1 cellular context compared by ENCODE assay signal in the genomic region with DNA sequence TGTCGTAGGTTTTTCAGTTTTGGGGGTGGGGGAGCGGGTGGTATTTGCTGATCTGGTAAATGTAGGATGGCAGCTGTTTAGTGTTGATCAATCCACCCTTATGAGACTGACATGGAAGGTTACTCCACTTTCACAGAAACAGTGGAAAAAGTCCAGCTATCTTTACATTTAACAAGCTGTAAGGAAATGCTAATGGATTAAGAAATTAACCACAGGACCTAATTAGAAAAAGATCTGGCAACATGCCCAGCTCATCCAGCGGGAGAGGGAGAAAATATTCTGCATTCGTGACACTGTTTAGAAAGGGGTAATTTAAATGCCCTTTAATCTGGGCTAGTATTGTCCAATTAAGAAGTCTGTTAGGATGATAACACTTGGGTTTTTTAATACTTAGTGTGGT.
TF ChIP-seq lines count a peak whose summit lies in the region.

No MANE protein-coding gene starts in this region.

TF ChIP-seq in HEK293, 187 proteins besides CTCF, POLR2A, EP300 and RAD21 (continued from another document):
- TF ChIP-seq ZIC2 (tag by site-specific recombination; IDR thresholded peaks at IDR 0.05), result no peak
- TF ChIP-seq SP7 (tag by site-specific recombination; IDR thresholded peaks at IDR 0.05), result peak; percentile 38; the same call in 1 of the 2 replicates
- TF ChIP-seq, protein P1, sequence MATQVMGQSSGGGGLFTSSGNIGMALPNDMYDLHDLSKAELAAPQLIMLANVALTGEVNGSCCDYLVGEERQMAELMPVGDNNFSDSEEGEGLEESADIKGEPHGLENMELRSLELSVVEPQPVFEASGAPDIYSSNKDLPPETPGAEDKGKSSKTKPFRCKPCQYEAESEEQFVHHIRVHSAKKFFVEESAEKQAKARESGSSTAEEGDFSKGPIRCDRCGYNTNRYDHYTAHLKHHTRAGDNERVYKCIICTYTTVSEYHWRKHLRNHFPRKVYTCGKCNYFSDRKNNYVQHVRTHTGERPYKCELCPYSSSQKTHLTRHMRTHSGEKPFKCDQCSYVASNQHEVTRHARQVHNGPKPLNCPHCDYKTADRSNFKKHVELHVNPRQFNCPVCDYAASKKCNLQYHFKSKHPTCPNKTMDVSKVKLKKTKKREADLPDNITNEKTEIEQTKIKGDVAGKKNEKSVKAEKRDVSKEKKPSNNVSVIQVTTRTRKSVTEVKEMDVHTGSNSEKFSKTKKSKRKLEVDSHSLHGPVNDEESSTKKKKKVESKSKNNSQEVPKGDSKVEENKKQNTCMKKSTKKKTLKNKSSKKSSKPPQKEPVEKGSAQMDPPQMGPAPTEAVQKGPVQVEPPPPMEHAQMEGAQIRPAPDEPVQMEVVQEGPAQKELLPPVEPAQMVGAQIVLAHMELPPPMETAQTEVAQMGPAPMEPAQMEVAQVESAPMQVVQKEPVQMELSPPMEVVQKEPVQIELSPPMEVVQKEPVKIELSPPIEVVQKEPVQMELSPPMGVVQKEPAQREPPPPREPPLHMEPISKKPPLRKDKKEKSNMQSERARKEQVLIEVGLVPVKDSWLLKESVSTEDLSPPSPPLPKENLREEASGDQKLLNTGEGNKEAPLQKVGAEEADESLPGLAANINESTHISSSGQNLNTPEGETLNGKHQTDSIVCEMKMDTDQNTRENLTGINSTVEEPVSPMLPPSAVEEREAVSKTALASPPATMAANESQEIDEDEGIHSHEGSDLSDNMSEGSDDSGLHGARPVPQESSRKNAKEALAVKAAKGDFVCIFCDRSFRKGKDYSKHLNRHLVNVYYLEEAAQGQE (tag by site-specific recombination; IDR thresholded peaks at IDR 0.05), result no peak
- peak; percentile 26; the same call in 1 of the 2 replicates for TF ChIP-seq ZNF366 (tag by site-specific recombination; conservative IDR thresholded peaks at IDR 0.05)
- TF ChIP-seq ZBTB17 (tag by site-specific recombination; IDR thresholded peaks at IDR 0.05), result 0 out of 2 replicates have a peak, but pooled peaks have one; percentile 18
- TF ChIP-seq, protein P2, sequence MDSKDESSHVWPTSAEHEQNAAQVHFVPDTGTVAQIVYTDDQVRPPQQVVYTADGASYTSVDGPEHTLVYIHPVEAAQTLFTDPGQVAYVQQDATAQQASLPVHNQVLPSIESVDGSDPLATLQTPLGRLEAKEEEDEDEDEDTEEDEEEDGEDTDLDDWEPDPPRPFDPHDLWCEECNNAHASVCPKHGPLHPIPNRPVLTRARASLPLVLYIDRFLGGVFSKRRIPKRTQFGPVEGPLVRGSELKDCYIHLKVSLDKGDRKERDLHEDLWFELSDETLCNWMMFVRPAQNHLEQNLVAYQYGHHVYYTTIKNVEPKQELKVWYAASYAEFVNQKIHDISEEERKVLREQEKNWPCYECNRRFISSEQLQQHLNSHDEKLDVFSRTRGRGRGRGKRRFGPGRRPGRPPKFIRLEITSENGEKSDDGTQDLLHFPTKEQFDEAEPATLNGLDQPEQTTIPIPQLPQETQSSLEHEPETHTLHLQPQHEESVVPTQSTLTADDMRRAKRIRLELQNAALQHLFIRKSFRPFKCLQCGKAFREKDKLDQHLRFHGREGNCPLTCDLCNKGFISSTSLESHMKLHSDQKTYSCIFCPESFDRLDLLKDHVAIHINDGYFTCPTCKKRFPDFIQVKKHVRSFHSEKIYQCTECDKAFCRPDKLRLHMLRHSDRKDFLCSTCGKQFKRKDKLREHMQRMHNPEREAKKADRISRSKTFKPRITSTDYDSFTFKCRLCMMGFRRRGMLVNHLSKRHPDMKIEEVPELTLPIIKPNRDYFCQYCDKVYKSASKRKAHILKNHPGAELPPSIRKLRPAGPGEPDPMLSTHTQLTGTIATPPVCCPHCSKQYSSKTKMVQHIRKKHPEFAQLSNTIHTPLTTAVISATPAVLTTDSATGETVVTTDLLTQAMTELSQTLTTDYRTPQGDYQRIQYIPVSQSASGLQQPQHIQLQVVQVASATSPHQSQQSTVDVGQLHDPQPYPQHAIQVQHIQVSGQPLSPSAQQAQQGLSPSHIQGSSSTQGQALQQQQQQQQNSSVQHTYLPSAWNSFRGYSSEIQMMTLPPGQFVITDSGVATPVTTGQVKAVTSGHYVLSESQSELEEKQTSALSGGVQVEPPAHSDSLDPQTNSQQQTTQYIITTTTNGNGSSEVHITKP (tag by site-specific recombination; IDR thresholded peaks at IDR 0.05), result 0 out of 2 replicates have a peak, but pooled peaks have one; percentile 34
TF ChIP-seq in HEK293: peak in this region for 5.
